In genomic region chr14:99682809-99683618, GRCh38 we compare ENCODE assay signal across 8 cellular contexts. TPM values are rescaled to one million over a fixed set of nuclear protein-coding genes. Genes with fewer than 3 reads are reported as not detected.
A peak's percentile ranks its signal among the peaks of the same experiment; 100 is the strongest.
DNase-seq lines count a peak whose midpoint lies in the region; ATAC-seq, FAIRE-seq and TF ChIP-seq lines count a peak whose summit lies in the region.

No MANE protein-coding gene starts in this region.

- no peak overlapping the region for H2BK120ac ChIP-seq in H1 (replicated peaks; ENCODE audit: low read depth, low read length)

- peak; percentile 77 to 89 for DNase-seq in A549 (ENCODE audit: low read depth in 1 of 2, low spot score in 1 of 2)
- DNase-seq in NCI-H748 treated with DMSO at 0.1 percent for 48 hours (lab: John Stamatoyannopoulos, UW), result peak; percentile 77
- DNase-seq in activated CD8-positive, alpha-beta memory T cell treated with anti-CD3 and anti-CD28 coated beads for 48 hours (ENCODE audit: low read depth in 2 of 3, low spot score in 2 of 3), result peak; percentile 61 to 83 (median 79)
- peak in 1 of 2 experiments; percentile 97 for DNase-seq in H1 (ENCODE audit: low read depth in 1 of 2, low spot score in 2 of 2)
- DNase-seq in mesenteric fat pad (ENCODE audit: low spot score), result peak; percentile 94
- DNase-seq in stimulated activated CD8-positive, alpha-beta memory T cell treated with anti-CD3 and anti-CD28 coated beads, Interleukin-12 subunit alpha, Interleukin-12 subunit beta, amount 100 ng/mL, for 24 hours (ENCODE audit: extremely low read depth), result peak; percentile 54

- peak overlapping the region; percentile 60 for H3K18ac ChIP-seq in H1 (ENCODE audit: extremely low read depth, low read length)

- no peaks in the 10 kb centered on the region for H3K27me3 ChIP-seq in H1 (replicated peaks in 1 of 4; ENCODE audit: control insufficient read depth in 3 of 4, extremely low read depth in 1 of 4, insufficient read depth in 3 of 4, low read length in 3 of 4)

- peaks cover 4% of the 10 kb centered on the region for H3K4me1 ChIP-seq in A549
- peaks cover 0 to 9% (median 8%) of the 10 kb centered on the region in 4 experiments; a peak in 6 of 7 replicates for H3K4me1 ChIP-seq in H1 (replicated peaks in 1 of 4; ENCODE audit: control insufficient read depth in 3 of 4, insufficient read depth in 4 of 4, low read length in 3 of 4)

- H3K79me2 ChIP-seq in H1 (ENCODE audit: control insufficient read depth in 1 of 2, insufficient read depth in 2 of 2, low read length in 2 of 2), result no peaks in the 10 kb centered on the region

- H3K79me1 ChIP-seq in H1 (ENCODE audit: low read depth, low read length), result no peaks in the 10 kb centered on the region

- TF ChIP-seq CTCF in A549 (IDR thresholded peaks at IDR 0.05) (peak; percentile 94), H1 (IDR thresholded peaks at IDR 0.05; ENCODE audit: control extremely low read depth in 1 of 3, insufficient read depth in 1 of 3, low read depth in 1 of 3, low read length in 3 of 3) (peak; percentile 87 to 97 (median 88))

- no peak overlapping the region for H3K23ac ChIP-seq in H1 (ENCODE audit: insufficient read length)

- peaks cover 9% of the 10 kb centered on the region for H3K23me2 ChIP-seq in H1 (ENCODE audit: low read depth, low read length)

- H3K27ac ChIP-seq in A549 (peak overlapping the region; percentile 77 to 90), H1 (ENCODE audit: low read depth, low read length) (0 out of 2 replicates have a peak overlapping the region, but pooled peaks have one; percentile 37)

- no peak overlapping the region for H2BK20ac ChIP-seq in H1 (ENCODE audit: low read length)

- peak overlapping the region; percentile 71; the same call in 1 of the 2 replicates for H2BK5ac ChIP-seq in H1 (ENCODE audit: low read depth, low read length)

- CTCF ChIA-PET in A549 (lab: Yijun Ruan, JAX) (interaction anchor here (0.5 to 5.7 kb wide), 33 partner anchors 11 to 397 kb away, joined by 3 to 42 read pairs (median 4); no protein-coding TSS in a partner anchor), H1 (lab: Charles Lee; ENCODE audit: partially characterized antibody) (interaction anchor here (0.8 to 3.3 kb wide), 17 partner anchors 8 to 228 kb away, joined by 3 to 26 read pairs (median 4); no protein-coding TSS in a partner anchor)

- peak overlapping the region; percentile 87 for H4K91ac ChIP-seq in H1 (replicated peaks; ENCODE audit: insufficient read length, low read length)

- H3K36me3 ChIP-seq in H1 (ENCODE audit: control insufficient read depth in 2 of 4, insufficient read depth in 4 of 4, low read length in 3 of 4), result no peaks in the 10 kb centered on the region

- POLR2A ChIA-PET in A549 (lab: Yijun Ruan, JAX) (interaction anchor here (1.0 kb wide), 2 partner anchors 202 kb away, joined by 3 to 6 read pairs; partner anchors contain the start of genes CCNK and SETD3), H1 (lab: Charles Lee; ENCODE audit: partially characterized antibody) (interaction anchor here (1.4 kb wide), 1 partner anchor 21 kb away, joined by 3 read pairs; no protein-coding TSS in a partner anchor)

- ATAC-seq in A549 (peak; percentile 72 to 86), GM18505 (IDR thresholded peaks at IDR 0.05; ENCODE audit: unreplicated experiment) (peak; percentile 29), HG03342 (IDR thresholded peaks at IDR 0.05; ENCODE audit: unreplicated experiment) (peak; percentile 37)

- TF ChIP-seq EP300 in A549 (IDR thresholded peaks at IDR 0.05), result no peak
- TF ChIP-seq EP300 in H1 (IDR thresholded peaks at IDR 0.05; ENCODE audit: borderline replicate concordance in 1 of 2, low read depth in 2 of 2, low read length in 2 of 2), result no peak

- no peaks in the 10 kb centered on the region for H4K20me1 ChIP-seq in H1 (replicated peaks in 1 of 2; ENCODE audit: control insufficient read depth in 1 of 2, insufficient read depth in 2 of 2, low read length in 2 of 2)

- peak; percentile 32; the same call in 1 of the 2 replicates for TF ChIP-seq POLR2A in A549 (IDR thresholded peaks at IDR 0.05; ENCODE audit: low read length)
- TF ChIP-seq POLR2A in GM18505 (IDR thresholded peaks at IDR 0.05; ENCODE audit: borderline replicate concordance, extremely low read depth, insufficient read depth, insufficient read length), result peak; percentile 18
- TF ChIP-seq POLR2A in H1 (IDR thresholded peaks at IDR 0.05; ENCODE audit: control extremely low read depth in 1 of 2, low read depth in 2 of 2, low read length in 2 of 2), result no peak

- peak overlapping the region; percentile 21 for H3K56ac ChIP-seq in H1 (replicated peaks; ENCODE audit: insufficient read length, low read depth, low read length)

- H3K4ac ChIP-seq in H1 (replicated peaks; ENCODE audit: insufficient read length, low read depth, low read length), result peak overlapping the region; percentile 19

- 1% methylated on average over 24 of the region's 42 CpGs for WGBS in A549 (ENCODE audit: missing lambda C conversion rate)
- 2% methylated on average over 39 of the region's 42 CpGs; no CpG with 5 or more reads in 1 of the 2 experiments for WGBS in H1 (ENCODE audit: extremely low coverage in 1 of 2, insufficient coverage in 1 of 2, insufficient read length in 1 of 2, insufficient replicate concordance in 2 of 2, low coverage in 1 of 2, low lambda C conversion rate in 2 of 2, missing lambda C conversion rate in 1 of 2), 2 experiments

- H2AFZ ChIP-seq in H1 (ENCODE audit: low read length), result no peak overlapping the region

- peak overlapping the region; percentile 99 for H3K4me2 ChIP-seq in A549
- peak overlapping the region; percentile 87 to 99 for H3K4me2 ChIP-seq in H1 (ENCODE audit: insufficient read depth in 1 of 2, low read depth in 2 of 2, low read length in 2 of 2)

- H3K9ac ChIP-seq in H1 (replicated peaks in 1 of 4; ENCODE audit: extremely low read depth in 1 of 4, low read depth in 3 of 4, low read length in 3 of 4), result peak overlapping the region in 2 of 4 experiments; percentile 58 to 69; a peak in 4 of 7 replicates

- H4K5ac ChIP-seq in H1 (ENCODE audit: insufficient read length, low read depth, low read length), result peak overlapping the region; percentile 10

- TF ChIP-seq RAD21 in A549 (conservative IDR thresholded peaks at IDR 0.05 in 1 of 2, IDR thresholded peaks at IDR 0.05 in 1 of 2) (peak; percentile 70 to 73), H1 (IDR thresholded peaks at IDR 0.05 in 1 of 2, conservative IDR thresholded peaks at IDR 0.05 in 1 of 2; ENCODE audit: low read depth in 2 of 2, low read length in 2 of 2) (peak; percentile 69 to 82)

- no peak overlapping the region for H2AK5ac ChIP-seq in H1 (ENCODE audit: low read depth, low read length)

- FAIRE-seq in A549 (lab: Jason Lieb, UNC) (no peak), H1 (lab: Jason Lieb, UNC) (no peak)

- H3K14ac ChIP-seq in H1 (ENCODE audit: insufficient read length), result no peak overlapping the region

- H2BK15ac ChIP-seq in H1 (ENCODE audit: low read length), result peak overlapping the region; percentile 81; the same call in 1 of the 2 replicates

- H4K8ac ChIP-seq in H1 (ENCODE audit: extremely low read depth, insufficient read depth, low read length), result peak overlapping the region; percentile 95

- peak overlapping the region; percentile 68 for H3K4me3 ChIP-seq in A549
- peak overlapping the region; percentile 57 to 100 (median 94) for H3K4me3 ChIP-seq in H1 (ENCODE audit: extremely low read depth in 1 of 4, insufficient read depth in 2 of 4, low read depth in 3 of 4, low read length in 4 of 4)

- peaks cover 9% of the 10 kb centered on the region; the same call in 2 of the 3 replicates for H3K9me3 ChIP-seq in A549
- peaks cover 1% of the 10 kb centered on the region in 2 experiments; a peak in 2 of 4 replicates for H3K9me3 ChIP-seq in H1 (ENCODE audit: insufficient read depth in 2 of 2, low read depth in 1 of 2, low read length in 1 of 2)

- no peak overlapping the region for H2BK12ac ChIP-seq in H1 (ENCODE audit: low read depth, low read length)

TF ChIP-seq in A549, 52 proteins besides CTCF, POLR2A, EP300 and RAD21 (continues in another document):
- peak; percentile 84 for TF ChIP-seq SMC3 (IDR thresholded peaks at IDR 0.05)

TF ChIP-seq in H1, 55 proteins besides CTCF, POLR2A, EP300 and RAD21 (continues in another document):
- TF ChIP-seq KDM5A (IDR thresholded peaks at IDR 0.05; ENCODE audit: low read length), result no peak
- TF ChIP-seq CHD1 (IDR thresholded peaks at IDR 0.05; ENCODE audit: low read depth, low read length), result no peak
- no peak for TF ChIP-seq BRCA1 (IDR thresholded peaks at IDR 0.05; ENCODE audit: low read depth, low read length)

RNA-seq across cellular contexts. Expression of gene CYP46A1, which starts 1.1 kb away (rescaled TPM):
- 0.06 and 0.09 TPM in 2 replicates for polyA plus RNA-seq in A549 (2011; rRNA removed)
- 0.07 and 0.08 TPM in 2 replicates for polyA plus RNA-seq in A549 (2012; cell fraction: cytosol; rRNA removed)
- 0.22 and 0.65 TPM in 2 replicates for polyA plus RNA-seq in A549 (2012; cell fraction: nucleus; rRNA removed)
- 0.12 to 0.13 TPM (median 0.13 TPM) in 3 replicates for polyA plus RNA-seq in A549 (2017; fragmentation: RNase III; extraction: RNeasy Plus Mini Kit Qiagen cat#74134 plus additional on column Dnase treatment)
- polyA minus RNA-seq in A549 (2011; rRNA and poly(A)+ RNA removed), result 0.15 and 0.41 TPM in 2 replicates
- 0.71 and 1.3 TPM in 2 replicates for total RNA-seq in H1 (2021; fragmentation: NEBNext Ultra II Directional; extraction: Animal tissue kit (Norgen Biotek cat#: 25700))
- 0.41 and 0.89 TPM in 2 replicates for polyA plus RNA-seq in H1 (2011; rRNA removed)
- 0.88 TPM for polyA plus RNA-seq in H1 (2011; cell fraction: cytosol; rRNA removed)
- polyA plus RNA-seq in H1 (2011; cell fraction: nucleus; rRNA removed), result 4.4 TPM
- 0.60 to 1.6 TPM (median 0.87 TPM) in 4 replicates for polyA plus RNA-seq in H1 (2012, experiment 1 of 2)
- polyA plus RNA-seq in H1 (2012, experiment 2 of 2), result 0.45 TPM
- polyA plus RNA-seq in H1 (2013, experiment 1 of 2), result 0.63 TPM
- 0.57 TPM for polyA plus RNA-seq in H1 (2013, experiment 2 of 2)
- polyA minus RNA-seq in H1 (2011; rRNA and poly(A)+ RNA removed), result 0.63 and 0.91 TPM in 2 replicates
- polyA minus RNA-seq in H1 (2011; cell fraction: cytosol; rRNA and poly(A)+ RNA removed), result not detected
- 1.9 TPM for polyA minus RNA-seq in H1 (2011; cell fraction: nucleus; rRNA and poly(A)+ RNA removed)
- total RNA-seq in mesenteric fat pad, result 3.1 TPM

RNA-seq across cellular contexts. Expression of gene HHIPL1, which starts 38.1 kb away (rescaled TPM):
- polyA plus RNA-seq in A549 (2011; rRNA removed) (0.19 and 0.21 TPM in 2 replicates), A549 (2017; fragmentation: RNase III; extraction: RNeasy Plus Mini Kit Qiagen cat#74134 plus additional on column Dnase treatment) (0.20 to 0.29 TPM (median 0.23 TPM) in 3 replicates), H1 (2011; rRNA removed) (1.5 and 2.1 TPM in 2 replicates)
- polyA plus RNA-seq in A549 (2012; cell fraction: cytosol; rRNA removed), result 0.26 and 0.38 TPM in 2 replicates
- polyA plus RNA-seq in A549 (2012; cell fraction: nucleus; rRNA removed), result 0.52 and 0.58 TPM in 2 replicates
- 0.29 and 0.58 TPM in 2 replicates for polyA minus RNA-seq in A549 (2011; rRNA and poly(A)+ RNA removed)
- total RNA-seq in H1 (2021; fragmentation: NEBNext Ultra II Directional; extraction: Animal tissue kit (Norgen Biotek cat#: 25700)), result 2.6 and 3.1 TPM in 2 replicates
- 1.4 TPM for polyA plus RNA-seq in H1 (2011; cell fraction: cytosol; rRNA removed)
- 3.1 TPM for polyA plus RNA-seq in H1 (2011; cell fraction: nucleus; rRNA removed)
- polyA plus RNA-seq in H1 (2012, experiment 1 of 2), result 1.0 to 2.0 TPM (median 1.8 TPM) in 4 replicates
- 1.2 TPM for polyA plus RNA-seq in H1 (2012, experiment 2 of 2)
- polyA plus RNA-seq in H1 (2013, experiment 1 of 2), result 1.2 TPM
- polyA plus RNA-seq in H1 (2013, experiment 2 of 2), result 1.6 TPM
- 1.4 and 1.5 TPM in 2 replicates for polyA minus RNA-seq in H1 (2011; rRNA and poly(A)+ RNA removed)
- 1.7 TPM for polyA minus RNA-seq in H1 (2011; cell fraction: cytosol; rRNA and poly(A)+ RNA removed)
- 3.8 TPM for polyA minus RNA-seq in H1 (2011; cell fraction: nucleus; rRNA and poly(A)+ RNA removed)
- 3.8 TPM for total RNA-seq in mesenteric fat pad

Comparison
In these comparisons a context has a peak if more than half of its experiments do, and no peak if none do; other contexts are left out.
1. ATAC-seq: peak in every context shown above with its lines; median percentile 79 in A549; 37 in HG03342; 29 in GM18505.
2. POLR2A ChIP-seq: peak in A549 (single experiment) and GM18505 (single experiment); none in H1 (0 of 2).
3. Of the 18 proteins assayed by ChIP-seq in both H1 and A549: peak only in H1: E2F6 and MAX; only in A549: POLR2A; in both: CTCF and RAD21; in neither: 13.